ENCODE assay signal across 8 cellular contexts in the genomic region with DNA sequence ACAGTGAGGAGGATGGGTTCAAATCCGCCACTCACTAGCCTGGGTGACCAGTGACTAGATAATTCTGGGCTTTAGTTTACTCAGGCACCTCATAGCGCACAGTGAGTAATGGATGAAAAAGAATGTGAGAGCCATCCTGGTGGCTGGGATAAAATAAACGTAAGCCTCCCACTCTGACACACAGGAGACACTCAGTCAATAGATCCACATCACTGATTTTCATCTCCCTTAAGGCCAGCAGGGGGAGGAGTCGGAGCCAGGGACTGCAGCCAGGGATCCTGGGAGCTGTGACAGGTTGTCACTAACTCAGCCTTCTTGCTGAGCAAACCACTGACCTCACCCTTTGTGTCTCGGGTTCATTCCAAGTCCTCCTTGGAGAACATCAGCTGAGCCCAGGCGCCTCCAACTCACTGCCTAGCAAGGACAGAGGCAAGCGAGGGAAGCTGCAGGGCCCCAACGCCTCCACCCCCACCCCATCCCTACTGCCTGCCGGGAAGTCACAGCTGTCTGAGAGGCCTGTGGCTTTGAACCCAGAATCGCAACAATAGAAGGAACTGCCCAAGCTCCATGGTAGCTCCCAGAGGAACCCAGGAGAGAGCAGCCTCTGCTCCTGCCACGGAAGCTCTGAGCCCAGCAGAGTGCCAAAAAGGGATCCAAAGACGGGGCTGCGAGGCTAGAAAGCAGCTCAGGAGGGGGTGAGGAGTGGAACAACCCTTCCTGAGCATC. TPM values are rescaled to one million over a fixed set of nuclear protein-coding genes. Genes with fewer than 3 reads are reported as not detected.
DNase-seq lines count a peak whose midpoint lies in the region; ATAC-seq and TF ChIP-seq lines count a peak whose summit lies in the region.

No MANE protein-coding gene starts in this region.

- intact Hi-C loops in thyroid gland (cut with DNase I), result no loop called here

- peak; percentile 87 for DNase-seq in AG09319 (ENCODE audit: extremely low read depth, low read depth)
- peak; percentile 98 for DNase-seq in H4 (ENCODE audit: low spot score)
- peak; percentile 77 to 96 for DNase-seq in lung microvascular endothelial cell (ENCODE audit: low read depth in 2 of 2)
- peak; percentile 97 for DNase-seq in thyroid gland

- H3K4me3 ChIP-seq in ectodermal cell (ENCODE audit: insufficient read depth, low read depth, low read length) (no peak overlapping the region), thyroid gland (replicated peaks in 1 of 3) (no peak overlapping the region)

- H3K4me1 ChIP-seq in ectodermal cell (ENCODE audit: control insufficient read depth, insufficient read depth, low read length) (peaks cover 44% of the 10 kb centered on the region), thyroid gland (peaks cover 86 to 100% of the 10 kb centered on the region in 2 donors)

- peak in 1 of 2 donors; percentile 71 for TF ChIP-seq POLR2A in thyroid gland (IDR thresholded peaks at IDR 0.05)

- ATAC-seq in GM18520 (IDR thresholded peaks at IDR 0.05; ENCODE audit: unreplicated experiment) (no peak), HG03342 (IDR thresholded peaks at IDR 0.05; ENCODE audit: unreplicated experiment) (no peak)

- H3K27me3 ChIP-seq in ectodermal cell (ENCODE audit: control insufficient read depth, insufficient read depth, low read length, poor library complexity, severe bottlenecking) (no peaks in the 10 kb centered on the region), thyroid gland (no peaks in the 10 kb centered on the region)

- H3K9me3 ChIP-seq in ectodermal cell (ENCODE audit: control insufficient read depth, low read length), result no peaks in the 10 kb centered on the region
- no peaks in the 10 kb centered on the region for H3K9me3 ChIP-seq in thyroid gland

- H3K36me3 ChIP-seq in ectodermal cell (ENCODE audit: control insufficient read depth, insufficient read depth, low read length), result no peaks in the 10 kb centered on the region
- H3K36me3 ChIP-seq in thyroid gland, result no peaks in the 10 kb centered on the region

- 49 to 55% methylated on average over 13 of the region's 13 CpGs for WGBS in ectodermal cell, 2 experiments
- WGBS in thyroid gland, 2 donors, result 13 to 22% methylated on average over 10 to 11 of the region's 13 CpGs

- TF ChIP-seq CTCF in AG09319 (IDR thresholded peaks at IDR 0.05; ENCODE audit: low read depth, low read length) (peak; percentile 55), thyroid gland (IDR thresholded peaks at IDR 0.05) (peak in 4 of 6 experiments; percentile 31 to 56 (median 47))

- H3K27ac ChIP-seq in ectodermal cell (ENCODE audit: insufficient read depth, low read depth, low read length, poor library complexity, severe bottlenecking), result peak overlapping the region; percentile 71
- H3K27ac ChIP-seq in thyroid gland, result peak overlapping the region; percentile 96

TF ChIP-seq in PFSK-1, 5 proteins besides CTCF, POLR2A, EP300 and RAD21:
- TF ChIP-seq, protein P1, sequence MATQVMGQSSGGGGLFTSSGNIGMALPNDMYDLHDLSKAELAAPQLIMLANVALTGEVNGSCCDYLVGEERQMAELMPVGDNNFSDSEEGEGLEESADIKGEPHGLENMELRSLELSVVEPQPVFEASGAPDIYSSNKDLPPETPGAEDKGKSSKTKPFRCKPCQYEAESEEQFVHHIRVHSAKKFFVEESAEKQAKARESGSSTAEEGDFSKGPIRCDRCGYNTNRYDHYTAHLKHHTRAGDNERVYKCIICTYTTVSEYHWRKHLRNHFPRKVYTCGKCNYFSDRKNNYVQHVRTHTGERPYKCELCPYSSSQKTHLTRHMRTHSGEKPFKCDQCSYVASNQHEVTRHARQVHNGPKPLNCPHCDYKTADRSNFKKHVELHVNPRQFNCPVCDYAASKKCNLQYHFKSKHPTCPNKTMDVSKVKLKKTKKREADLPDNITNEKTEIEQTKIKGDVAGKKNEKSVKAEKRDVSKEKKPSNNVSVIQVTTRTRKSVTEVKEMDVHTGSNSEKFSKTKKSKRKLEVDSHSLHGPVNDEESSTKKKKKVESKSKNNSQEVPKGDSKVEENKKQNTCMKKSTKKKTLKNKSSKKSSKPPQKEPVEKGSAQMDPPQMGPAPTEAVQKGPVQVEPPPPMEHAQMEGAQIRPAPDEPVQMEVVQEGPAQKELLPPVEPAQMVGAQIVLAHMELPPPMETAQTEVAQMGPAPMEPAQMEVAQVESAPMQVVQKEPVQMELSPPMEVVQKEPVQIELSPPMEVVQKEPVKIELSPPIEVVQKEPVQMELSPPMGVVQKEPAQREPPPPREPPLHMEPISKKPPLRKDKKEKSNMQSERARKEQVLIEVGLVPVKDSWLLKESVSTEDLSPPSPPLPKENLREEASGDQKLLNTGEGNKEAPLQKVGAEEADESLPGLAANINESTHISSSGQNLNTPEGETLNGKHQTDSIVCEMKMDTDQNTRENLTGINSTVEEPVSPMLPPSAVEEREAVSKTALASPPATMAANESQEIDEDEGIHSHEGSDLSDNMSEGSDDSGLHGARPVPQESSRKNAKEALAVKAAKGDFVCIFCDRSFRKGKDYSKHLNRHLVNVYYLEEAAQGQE (IDR thresholded peaks at IDR 0.05; ENCODE audit: insufficient read depth in 1 of 2, low read depth in 2 of 2, low read length in 2 of 2), result no peak
- TF ChIP-seq SIN3A (IDR thresholded peaks at IDR 0.05; ENCODE audit: borderline replicate concordance, insufficient read depth, low read length), result 0 out of 2 replicates have a peak, but pooled peaks have one; percentile 14
- TF ChIP-seq FOXP2 (optimal IDR thresholded peaks at IDR 0.05; ENCODE audit: borderline replicate concordance, extremely low read depth, extremely low read length, insufficient read depth), result no peak

RNA-seq across cellular contexts. Expression of a gene that starts 30.7 kb away (rescaled TPM):
- 18.7 and 31.3 TPM in 2 replicates for total RNA-seq in H4 (2014; rRNA removed; shearing (Covaris generic))
- polyA plus RNA-seq in PFSK-1 (2012; ENCODE audit: insufficient read length, low read depth), result 59.7 TPM
- polyA plus RNA-seq in ectodermal cell (2013, experiment 1 of 4), result 48.1 TPM
- 45.3 TPM for polyA plus RNA-seq in ectodermal cell (2013, experiment 2 of 4)
- 32.9 TPM for polyA plus RNA-seq in ectodermal cell (2013, experiment 3 of 4)
- 37.0 TPM for polyA plus RNA-seq in ectodermal cell (2013, experiment 4 of 4)
- 52.5 and 56.2 TPM in 2 replicates for total RNA-seq in lung microvascular endothelial cell
- 10 to 100 TPM; 61.7 to 95.5 (median 82.7) TPM for total RNA-seq in thyroid gland

RNA-seq across cellular contexts. Expression of a gene that starts 33.9 kb away (rescaled TPM):
- 6,442 and 6,835 TPM in 2 replicates for total RNA-seq in H4 (2014; rRNA removed; shearing (Covaris generic))
- 6,986 TPM for polyA plus RNA-seq in PFSK-1 (2012; ENCODE audit: insufficient read length, low read depth)
- polyA plus RNA-seq in ectodermal cell (2013, experiment 1 of 4), result 4,068 TPM
- 4,116 TPM for polyA plus RNA-seq in ectodermal cell (2013, experiment 2 of 4)
- polyA plus RNA-seq in ectodermal cell (2013, experiment 3 of 4), result 4,018 TPM
- polyA plus RNA-seq in ectodermal cell (2013, experiment 4 of 4), result 4,356 TPM
- total RNA-seq in lung microvascular endothelial cell (2,396 and 3,163 TPM in 2 replicates), thyroid gland (1,000 to 10,000 TPM; 1,176 to 3,070 (median 2,431) TPM)

RNA-seq across cellular contexts. Expression of a gene that starts 40.3 kb away (rescaled TPM):
- 33.7 and 59.7 TPM in 2 replicates for total RNA-seq in H4 (2014; rRNA removed; shearing (Covaris generic))
- polyA plus RNA-seq in PFSK-1 (2012; ENCODE audit: insufficient read length, low read depth), result 67.6 TPM
- polyA plus RNA-seq in ectodermal cell (2013, experiment 1 of 4), result 65.4 TPM
- polyA plus RNA-seq in ectodermal cell (2013, experiment 2 of 4), result 79.8 TPM
- polyA plus RNA-seq in ectodermal cell (2013, experiment 3 of 4), result 55.4 TPM
- 59.0 TPM for polyA plus RNA-seq in ectodermal cell (2013, experiment 4 of 4)
- total RNA-seq in lung microvascular endothelial cell (48.4 and 68.5 TPM in 2 replicates), thyroid gland (100 to 1,000 TPM in 1 of 4 donors, 10 to 100 TPM in 3; 44.6 to 111 (median 73.6) TPM)

RNA-seq across cellular contexts. Expression of a gene that starts 56.9 kb away (rescaled TPM):
- total RNA-seq in H4 (2014; rRNA removed; shearing (Covaris generic)), result under 0.01 TPM in 1 of 2 replicates, not detected in the other
- polyA plus RNA-seq in PFSK-1 (2012; ENCODE audit: insufficient read length, low read depth), result 5.9 TPM
- 1,380 TPM for polyA plus RNA-seq in ectodermal cell (2013, experiment 1 of 4)
- polyA plus RNA-seq in ectodermal cell (2013, experiment 2 of 4), result 1,461 TPM
- polyA plus RNA-seq in ectodermal cell (2013, experiment 3 of 4), result 10,045 TPM
- polyA plus RNA-seq in ectodermal cell (2013, experiment 4 of 4), result 4,105 TPM
- total RNA-seq in lung microvascular endothelial cell (under 0.01 TPM in 2 replicates), thyroid gland (under 1 TPM; under 0.01 TPM)

RNA-seq across cellular contexts. Expression of a gene that starts 58.2 kb away (rescaled TPM):
- under 0.01 TPM in 2 replicates for total RNA-seq in H4 (2014; rRNA removed; shearing (Covaris generic))
- polyA plus RNA-seq in PFSK-1 (2012; ENCODE audit: insufficient read length, low read depth), result 17.8 TPM
- 1,643 TPM for polyA plus RNA-seq in ectodermal cell (2013, experiment 1 of 4)
- polyA plus RNA-seq in ectodermal cell (2013, experiment 2 of 4), result 1,666 TPM
- 8,475 TPM for polyA plus RNA-seq in ectodermal cell (2013, experiment 3 of 4)
- 3,070 TPM for polyA plus RNA-seq in ectodermal cell (2013, experiment 4 of 4)
- total RNA-seq in lung microvascular endothelial cell (under 0.01 TPM in 2 replicates), thyroid gland (under 1 TPM; under 0.01 TPM)
